In the genomic region with DNA sequence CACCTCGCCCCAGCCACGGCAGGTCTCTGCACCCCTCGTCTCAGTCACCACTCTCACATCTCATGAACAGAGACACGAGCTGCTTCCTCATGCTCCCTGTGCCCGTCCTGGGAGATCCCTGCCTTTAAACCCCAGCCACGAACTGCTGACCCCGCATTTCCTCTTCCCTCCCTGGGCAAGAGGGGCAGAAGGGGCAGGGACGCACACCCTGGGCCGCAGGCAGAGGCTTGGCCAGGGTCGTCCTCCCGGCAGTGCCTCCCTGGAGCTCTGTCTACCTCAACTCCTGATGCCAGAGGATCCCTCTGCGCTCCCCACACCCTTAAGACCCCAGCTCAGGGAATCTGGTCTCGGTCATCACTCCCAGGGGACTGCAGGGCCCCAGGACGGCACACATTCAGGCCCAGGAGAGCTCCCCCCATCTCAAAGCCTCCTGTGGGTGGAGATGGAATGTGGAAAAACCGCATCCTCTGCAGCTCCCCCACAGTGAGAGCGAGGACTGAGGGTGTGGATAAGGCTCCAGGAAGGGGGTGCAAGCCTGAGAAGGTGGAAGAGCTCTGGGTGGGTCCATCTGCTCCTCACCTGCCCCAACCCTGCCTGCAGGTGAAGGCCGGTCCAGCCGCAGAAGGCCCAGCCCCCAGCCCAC, we compare ENCODE assay signal across 8 cellular contexts. TPM values are rescaled to one million over a fixed set of nuclear protein-coding genes. Genes with fewer than 3 reads are reported as not detected.
DNase-seq lines count a peak whose midpoint lies in the region; ATAC-seq and TF ChIP-seq lines count a peak whose summit lies in the region.

No MANE protein-coding gene starts in this region.

- no peak for TF ChIP-seq RAD21 in liver (IDR thresholded peaks at IDR 0.05)

- no peaks in the 10 kb centered on the region for H3K9me3 ChIP-seq in HUES48 (ENCODE audit: control insufficient read depth, insufficient read depth, low read length)
- H3K9me3 ChIP-seq in body of pancreas = no peaks in the 10 kb centered on the region
- no peaks in the 10 kb centered on the region for H3K9me3 ChIP-seq in liver (ENCODE audit: control insufficient read depth in 4 of 4, low read length in 3 of 4)
- no peaks in the 10 kb centered on the region for H3K9me3 ChIP-seq in transverse colon

- TF ChIP-seq EP300 in transverse colon (IDR thresholded peaks at IDR 0.05; ENCODE audit: low read depth) = no peak

- TF ChIP-seq POLR2A in body of pancreas (IDR thresholded peaks at IDR 0.05) (no peak), transverse colon (IDR thresholded peaks at IDR 0.05) (no peak)

- ATAC-seq in body of pancreas (peak; percentile 27), HG03432 (IDR thresholded peaks at IDR 0.05; ENCODE audit: unreplicated experiment) (no peak)

- in situ Hi-C loops in transverse colon (cut with MboI; ENCODE audit: low pct_ligation_motif_present in 1 of 4, low pct_unique_long_range_greater_than_20kb in 1 of 4, low sequenced_read_pairs in 3 of 4) = no loop called here

- H3K27ac ChIP-seq in HUES48 (ENCODE audit: low read depth, low read length) (peak overlapping the region; percentile 81), body of pancreas (peak overlapping the region in 1 of 4 donors; percentile 56), liver (ENCODE audit: low read depth in 1 of 2, low read length in 2 of 2) (peak overlapping the region; percentile 73 to 78), transverse colon (peak overlapping the region in 2 of 4 donors; percentile 86 to 87)

- H3K27me3 ChIP-seq in HUES48 (ENCODE audit: control insufficient read depth, insufficient read depth, low read length) = peaks cover 7% of the 10 kb centered on the region; the same call in 1 of the 2 replicates
- no peaks in the 10 kb centered on the region for H3K27me3 ChIP-seq in body of pancreas
- no peaks in the 10 kb centered on the region for H3K27me3 ChIP-seq in liver (ENCODE audit: control insufficient read depth in 4 of 4, insufficient read depth in 4 of 4, low read length in 3 of 4)
- no peaks in the 10 kb centered on the region for H3K27me3 ChIP-seq in transverse colon

- H3K4me3 ChIP-seq in AG10803 (ENCODE audit: low read length) (peak overlapping the region; percentile 68), HUES48 (ENCODE audit: low read depth, low read length) (peak overlapping the region; percentile 67), body of pancreas (peak overlapping the region in 1 of 2 donors; percentile 60), liver (ENCODE audit: low read depth in 1 of 3, low read length in 3 of 3) (peak overlapping the region; percentile 5 to 69 (median 67)), transverse colon (peak overlapping the region in 3 of 4 donors; percentile 88 to 97 (median 96))

- 53 to 75% methylated on average over 8 to 18 of the region's 18 CpGs for WGBS in body of pancreas, 2 donors
- WGBS in liver = 59% methylated on average over 18 of the region's 18 CpGs
- 50% methylated on average over 16 of the region's 18 CpGs; no CpG with 5 or more reads in 1 of the 2 donors for WGBS in transverse colon (ENCODE audit: low coverage in 1 of 2), 2 donors

- TF ChIP-seq CTCF in AG10803 (conservative IDR thresholded peaks at IDR 0.05; ENCODE audit: low read length) (no peak), body of pancreas (IDR thresholded peaks at IDR 0.05) (no peak), liver (IDR thresholded peaks at IDR 0.05; ENCODE audit: low read depth, low read length, missing input control) (no peak), transverse colon (IDR thresholded peaks at IDR 0.05) (no peak)

- H3K36me3 ChIP-seq in HUES48 (ENCODE audit: control insufficient read depth, insufficient read depth, low read length) = no peaks in the 10 kb centered on the region
- H3K36me3 ChIP-seq in body of pancreas (replicated peaks in 1 of 2; ENCODE audit: insufficient read depth in 1 of 2, low read depth in 2 of 2) = no peaks in the 10 kb centered on the region
- no peaks in the 10 kb centered on the region for H3K36me3 ChIP-seq in liver (ENCODE audit: control insufficient read depth in 4 of 4, insufficient read depth in 3 of 4, low read depth in 1 of 4, low read length in 3 of 4)
- H3K36me3 ChIP-seq in transverse colon = no peaks in the 10 kb centered on the region

- H3K9ac ChIP-seq in HUES48 (ENCODE audit: low read depth, low read length) = peak overlapping the region; percentile 82; the same call in 1 of the 2 replicates
- H3K9ac ChIP-seq in liver (ENCODE audit: low read depth in 1 of 2, low read length in 2 of 2) = peak overlapping the region in 1 of 2 donors; percentile 60

- intact Hi-C loops in body of pancreas (cut with DNase I) = no loop called here
- intact Hi-C loops in transverse colon (cut with DNase I; ENCODE audit: low total_unique reads) = no loop called here

- H3K4me1 ChIP-seq in HUES48 (ENCODE audit: control insufficient read depth, insufficient read depth, low read length) = peaks cover 9% of the 10 kb centered on the region
- peaks cover 13% of the 10 kb centered on the region for H3K4me1 ChIP-seq in body of pancreas
- peaks cover 13 to 67% (median 55%) of the 10 kb centered on the region in 4 donors for H3K4me1 ChIP-seq in liver (ENCODE audit: control insufficient read depth in 4 of 4, insufficient read depth in 4 of 4, low read length in 3 of 4)
- H3K4me1 ChIP-seq in transverse colon = peaks cover 6 to 56% (median 28%) of the 10 kb centered on the region in 4 donors

- DNase-seq in AG10803 (ENCODE audit: low read depth) = peak; percentile 45
- peak in 2 of 4 donors; percentile 16 to 35 for DNase-seq in body of pancreas
- no peak for DNase-seq in transverse colon
- DNase-seq in NCI-H2196 treated with DMSO at 0.1 percent for 48 hours (lab: John Stamatoyannopoulos, UW; ENCODE audit: unreplicated experiment) = no peak
- DNase-seq in SW 1271 (lab: John Stamatoyannopoulos, UW) = no peak

TF ChIP-seq in liver, 16 proteins besides CTCF, POLR2A, EP300 and RAD21:
- TF ChIP-seq, protein P1, sequence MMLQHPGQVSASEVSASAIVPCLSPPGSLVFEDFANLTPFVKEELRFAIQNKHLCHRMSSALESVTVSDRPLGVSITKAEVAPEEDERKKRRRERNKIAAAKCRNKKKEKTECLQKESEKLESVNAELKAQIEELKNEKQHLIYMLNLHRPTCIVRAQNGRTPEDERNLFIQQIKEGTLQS (IDR thresholded peaks at IDR 0.05) = no peak
- TF ChIP-seq SP1 (IDR thresholded peaks at IDR 0.05) (no peak), YY1 (IDR thresholded peaks at IDR 0.05) (no peak), NR2F2 (IDR thresholded peaks at IDR 0.05) (no peak), HNF4G (IDR thresholded peaks at IDR 0.05) (no peak), EGR1 (IDR thresholded peaks at IDR 0.05; ENCODE audit: low read depth in 2 of 2) (no peak)
TF ChIP-seq in liver: peak in this region for 0.

RNA-seq across cellular contexts. Expression of a gene that starts 1.2 kb away (rescaled TPM):
- total RNA-seq in body of pancreas (1 to 10 TPM; 4.0 to 9.3 TPM), liver (10 to 100 TPM; 28.7 to 44.5 TPM), transverse colon (10 to 100 TPM; 21.1 to 59.5 (median 25.5) TPM)
- polyA plus RNA-seq in liver = 10 to 100 TPM; 60.7 to 66.9 TPM
